ENCODE assay signal across 1 cellular context in the genomic region with DNA sequence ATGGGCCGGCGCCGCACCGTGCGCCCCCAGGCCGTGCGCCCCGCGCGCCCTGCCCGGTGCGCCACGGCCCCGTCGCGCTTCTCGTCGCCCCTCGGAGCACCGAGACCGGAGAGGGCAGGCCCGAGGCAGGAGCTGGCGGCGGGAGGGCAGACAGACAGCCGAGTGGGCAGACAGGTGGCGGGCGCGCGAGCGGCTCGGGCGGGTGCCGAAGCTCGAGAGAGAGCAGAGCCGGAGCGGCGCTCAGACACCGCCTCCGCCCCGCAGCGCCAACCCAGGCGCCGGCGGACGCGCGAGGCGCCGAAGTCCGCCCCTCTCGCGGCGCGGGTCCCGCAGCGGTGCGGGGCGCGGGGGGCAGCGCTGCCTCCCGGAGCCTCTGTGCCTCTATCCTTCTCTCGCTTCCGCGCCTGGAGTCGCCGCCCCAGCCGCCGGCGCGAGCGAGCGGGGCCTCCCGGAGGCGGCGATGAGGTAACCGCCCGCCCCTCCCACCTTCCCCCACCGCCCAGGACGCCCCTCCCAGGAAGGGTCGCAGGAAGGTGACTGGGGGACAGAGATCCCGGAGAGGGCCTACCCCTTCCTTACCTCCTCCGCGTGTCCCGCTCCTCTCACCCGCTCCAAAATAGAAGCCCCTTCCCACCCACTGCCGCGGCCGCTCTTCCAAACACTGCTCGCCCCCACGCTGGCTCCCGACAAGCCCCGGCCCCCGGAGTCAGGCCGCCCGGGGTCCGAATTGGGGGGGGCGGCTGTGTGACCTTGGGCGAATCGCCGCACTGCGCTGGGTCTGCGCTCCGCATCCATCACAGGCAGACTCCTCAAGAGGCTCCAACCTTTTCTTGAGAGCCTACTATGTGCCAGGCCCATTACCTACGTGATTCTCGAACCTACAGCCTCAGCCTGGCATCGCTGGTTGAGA.
TF ChIP-seq lines count a peak whose summit lies in the region.

A gene with protein sequence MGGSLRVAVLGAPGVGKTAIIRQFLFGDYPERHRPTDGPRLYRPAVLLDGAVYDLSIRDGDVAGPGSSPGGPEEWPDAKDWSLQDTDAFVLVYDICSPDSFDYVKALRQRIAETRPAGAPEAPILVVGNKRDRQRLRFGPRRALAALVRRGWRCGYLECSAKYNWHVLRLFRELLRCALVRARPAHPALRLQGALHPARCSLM (minus strand): TSS at position 412 of the 910 bp plus-strand sequence. CDS start 451 bp downstream, outside the sequence.

TF ChIP-seq in K562, 482 proteins besides CTCF, POLR2A, EP300 and RAD21:
- TF ChIP-seq ZKSCAN1 (IDR thresholded peaks at IDR 0.05; ENCODE audit: low read depth, low read length) (peak; percentile 74; the same call in 1 of the 2 replicates), ZBTB7A (IDR thresholded peaks at IDR 0.05; ENCODE audit: borderline replicate concordance, control insufficient read depth, low read depth, low read length) (peak; percentile 44; the same call in 1 of the 2 replicates), L3MBTL2 (IDR thresholded peaks at IDR 0.05) (no peak), ZNF740 (CRISPR knock-in tag; IDR thresholded peaks at IDR 0.05) (0 out of 2 replicates have a peak, but pooled peaks have one; percentile 27), ZNF740 (tag; IDR thresholded peaks at IDR 0.05) (no peak)
